ENCODE assay signal across 13 cellular contexts in the genomic region with DNA sequence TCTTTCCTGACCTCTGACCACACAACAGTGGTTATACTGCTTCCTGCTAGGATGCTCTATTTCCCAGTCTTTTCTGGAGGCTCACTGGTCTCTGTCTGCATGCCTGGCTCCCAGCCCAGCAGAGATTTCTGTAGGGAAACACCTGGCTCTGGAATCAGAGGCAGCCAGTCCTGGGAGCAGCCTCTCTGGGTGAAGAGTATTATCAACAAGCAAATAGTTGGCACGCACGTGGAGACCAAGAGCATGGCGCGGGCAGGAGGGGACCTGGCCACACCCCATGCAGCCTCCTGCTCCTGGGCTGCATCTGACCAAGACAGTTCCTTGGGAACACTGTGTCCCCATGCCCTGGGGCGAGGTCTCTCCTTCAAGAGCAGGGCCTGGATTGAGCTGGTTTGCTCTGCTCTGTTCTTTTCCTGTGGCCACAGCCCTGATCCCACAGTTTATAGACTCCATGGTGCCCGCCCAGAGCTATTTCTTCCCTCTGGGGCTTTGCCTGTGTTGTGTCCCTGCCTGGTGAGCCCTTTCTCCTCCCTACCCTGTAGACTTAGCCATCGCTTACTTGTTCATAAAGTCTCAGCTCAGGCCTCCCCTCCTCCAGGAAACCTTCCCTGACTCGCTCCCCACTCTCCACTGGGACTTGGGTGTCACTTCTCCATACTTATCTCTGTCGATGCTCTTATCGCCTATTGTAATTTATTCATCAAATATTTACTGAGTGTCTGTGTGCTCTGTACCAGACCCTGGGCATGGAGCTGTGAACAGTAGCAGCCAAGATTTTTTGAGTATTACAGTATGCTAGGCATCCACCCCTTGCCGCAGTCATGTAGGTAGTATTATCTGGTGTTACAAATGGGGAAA.
DNase-seq lines count a peak whose midpoint lies in the region; ATAC-seq lines count a peak whose summit lies in the region.
"Had no signal": no experiment of that assay in that cellular context is flagged by ENCODE, and none has a peak within 500 bp of the region (broad histone marks: within the 10 kb centered on the region; RNA-seq: fewer than 3 reads in every experiment).

No MANE protein-coding gene starts in this region.

- H3K4me3 Mint-ChIP-seq in T-helper 17 cell = no peak overlapping the region
- H3K4me3 Mint-ChIP-seq in CD4-positive, alpha-beta memory T cell = no peak overlapping the region
- H3K4me3 Mint-ChIP-seq: activated naive CD8-positive, alpha-beta T cell treated with anti-CD3 and anti-CD28 coated beads, Interleukin-2, amount 50 U/mL, for 24 hours; stimulated activated naive CD8-positive, alpha-beta T cell treated with anti-CD3 and anti-CD28 coated beads, Interleukin-15, Interleukin-2, amounts not matched to agents 100 ng/mL and 50 ng/mL, for 24 hours had no signal

- no peaks in the 10 kb centered on the region for H3K9me3 ChIP-seq in T-helper 17 cell (ENCODE audit: control insufficient read depth, low read length, poor library complexity, severe bottlenecking)
- H3K9me3 ChIP-seq in thymus (ENCODE audit: control insufficient read depth) = no peaks in the 10 kb centered on the region
- H3K9me3 ChIP-seq in CD4-positive, alpha-beta memory T cell (ENCODE audit: control insufficient read depth in 1 of 2, low read length in 2 of 2) = no peaks in the 10 kb centered on the region

- H3K27ac Mint-ChIP-seq in T-helper 17 cell = peak overlapping the region; percentile 63
- H3K27ac Mint-ChIP-seq in CD4-positive, alpha-beta memory T cell = no peak overlapping the region
- H3K27ac Mint-ChIP-seq: activated naive CD8-positive, alpha-beta T cell treated with anti-CD3 and anti-CD28 coated beads, Interleukin-2, amount 50 U/mL, for 24 hours; stimulated activated naive CD8-positive, alpha-beta T cell treated with anti-CD3 and anti-CD28 coated beads, Interleukin-15, Interleukin-2, amounts not matched to agents 100 ng/mL and 50 ng/mL, for 24 hours had no signal

- POLR2A ChIA-PET in CD4-positive, alpha-beta memory T cell (lab: Charles Lee; ENCODE audit: partially characterized antibody) = no interaction called here

- no peaks in the 10 kb centered on the region for H3K9me3 Mint-ChIP-seq in CD4-positive, alpha-beta memory T cell
- H3K9me3 Mint-ChIP-seq: activated naive CD8-positive, alpha-beta T cell treated with anti-CD3 and anti-CD28 coated beads, Interleukin-2, amount 50 U/mL, for 24 hours; stimulated activated naive CD8-positive, alpha-beta T cell treated with anti-CD3 and anti-CD28 coated beads, Interleukin-15, Interleukin-2, amounts not matched to agents 100 ng/mL and 50 ng/mL, for 24 hours had no signal

- ATAC-seq in T-helper 17 cell (no peak), left colon (peak; percentile 86), GM21529 (IDR thresholded peaks at IDR 0.05; ENCODE audit: unreplicated experiment) (no peak)
- ATAC-seq: activated naive CD8-positive, alpha-beta T cell treated with anti-CD3 and anti-CD28 coated beads, Interleukin-2, amount 50 U/mL, for 24 hours had no signal

- CTCF ChIA-PET in CD4-positive, alpha-beta memory T cell (lab: Charles Lee; ENCODE audit: partially characterized antibody) = interaction anchor here (1.4 kb wide), 1 partner anchor 73 kb away, joined by 4 read pairs; no protein-coding TSS in a partner anchor

- no peaks in the 10 kb centered on the region for H3K27me3 ChIP-seq in thymus (ENCODE audit: control insufficient read depth, insufficient read depth)
- no peaks in the 10 kb centered on the region for H3K27me3 ChIP-seq in CD4-positive, alpha-beta memory T cell (ENCODE audit: insufficient read depth, low read length)

- DNase-seq in NCI-H1105 (lab: John Stamatoyannopoulos, UW) (peak; percentile 76), T-helper 17 cell (no peak), left colon (peak; percentile 82 to 97), pons (ENCODE audit: low spot score) (no peak), GM19240 (ENCODE audit: insufficient read length, low spot score) (no peak)
- DNase-seq in CD4-positive, alpha-beta memory T cell = no peak
- DNase-seq: activated CD4-positive, alpha-beta T cell treated with anti-CD3 and anti-CD28 coated beads for 48 hours; activated naive CD8-positive, alpha-beta T cell treated with anti-CD3 and anti-CD28 coated beads, Interleukin-2, amount 50 U/mL, for 24 hours; GF-D8 had no signal

- intact Hi-C loops in left colon (cut with DNase I, micrococcal nuclease) = no loop called here
- intact Hi-C loops in CD4-positive, alpha-beta memory T cell (cut with micrococcal nuclease) = no loop called here

- peak overlapping the region; percentile 20 for H3K27ac ChIP-seq in thymus (ENCODE audit: low read depth)
- H3K27ac ChIP-seq in CD4-positive, alpha-beta memory T cell (ENCODE audit: low read depth, low read length) = no peak overlapping the region
- H3K27ac ChIP-seq: epithelial cell of prostate had no signal

- H3K27me3 Mint-ChIP-seq in T-helper 17 cell = peaks cover 10% of the 10 kb centered on the region
- H3K27me3 Mint-ChIP-seq in CD4-positive, alpha-beta memory T cell = peaks cover 2 to 8% of the 10 kb centered on the region in 2 donors
- H3K27me3 Mint-ChIP-seq: activated naive CD8-positive, alpha-beta T cell treated with anti-CD3 and anti-CD28 coated beads, Interleukin-2, amount 50 U/mL, for 24 hours; stimulated activated naive CD8-positive, alpha-beta T cell treated with anti-CD3 and anti-CD28 coated beads, Interleukin-15, Interleukin-2, amounts not matched to agents 100 ng/mL and 50 ng/mL, for 24 hours had no signal

- H3K4me1 Mint-ChIP-seq in T-helper 17 cell = peaks cover 11% of the 10 kb centered on the region
- peaks cover 5 to 9% (median 7%) of the 10 kb centered on the region in 4 donors for H3K4me1 Mint-ChIP-seq in CD4-positive, alpha-beta memory T cell

- H3K4me3 ChIP-seq in thymus (ENCODE audit: low read length) = no peak overlapping the region
- H3K4me3 ChIP-seq in CD4-positive, alpha-beta memory T cell (ENCODE audit: low read length in 2 of 2) = no peak overlapping the region

- 85% methylated on average over 11 of the region's 11 CpGs for WGBS in thymus

- H3K4me1 ChIP-seq in thymus (ENCODE audit: control insufficient read depth, insufficient read depth, low read length) = no peaks in the 10 kb centered on the region
- H3K4me1 ChIP-seq in CD4-positive, alpha-beta memory T cell (ENCODE audit: insufficient read depth, low read length) = no peaks in the 10 kb centered on the region

- H3K36me3 ChIP-seq in thymus (ENCODE audit: control insufficient read depth, insufficient read depth) = no peaks in the 10 kb centered on the region
- H3K36me3 ChIP-seq in CD4-positive, alpha-beta memory T cell (ENCODE audit: insufficient read depth, low read length) = no peaks in the 10 kb centered on the region

- no peaks in the 10 kb centered on the region for H3K36me3 Mint-ChIP-seq in T-helper 17 cell (ENCODE audit: low read depth)
- no peaks in the 10 kb centered on the region for H3K36me3 Mint-ChIP-seq in CD4-positive, alpha-beta memory T cell

Comparison
In these comparisons a context has a peak if more than half of its experiments do, and no peak if none do; other contexts are left out.
1. DNase-seq: peak in NCI-H1105 (single experiment) and left colon (2 of 2); none in T-helper 17 cell (0 of 3), CD4-positive, alpha-beta memory T cell (0 of 5), pons (single experiment) and GM19240 (single experiment).